ENCODE assay signal across 21 cellular contexts in genomic region chr6:32060966-32061655, GRCh38. TPM values are rescaled to one million over a fixed set of nuclear protein-coding genes. Genes with fewer than 3 reads are reported as not detected.
"Had no signal": no experiment of that assay in that cellular context is flagged by ENCODE, and none has a peak within 500 bp of the region (broad histone marks: within the 10 kb centered on the region; RNA-seq: fewer than 3 reads in every experiment).

No MANE protein-coding gene starts in this region.

- H3K4me3 ChIP-seq: esophagus squamous epithelium, right atrium auricular region, smooth muscle cell, transverse colon had no signal

- H3K36me3 ChIP-seq: brain microvascular endothelial cell, transverse colon had no signal

- H3K27me3 ChIP-seq: brain microvascular endothelial cell, esophagus squamous epithelium, right atrium auricular region, transverse colon had no signal

- H3K4me3 Mint-ChIP-seq: activated CD4-positive, alpha-beta T cell treated with anti-CD3 and anti-CD28 coated beads, Interleukin-2, amount 10 ng/mL, durations not matched to agents 7 days and 5 days; activated naive CD8-positive, alpha-beta T cell; nephron progenitor cell had no signal

- H3K4me1 ChIP-seq: foreskin keratinocyte, transverse colon had no signal

- H3K4me1 Mint-ChIP-seq: activated CD4-positive, alpha-beta T cell treated with anti-CD3 and anti-CD28 coated beads, Interleukin-2, amount 10 ng/mL, durations not matched to agents 7 days and 5 days had no signal

- H3K9me3 Mint-ChIP-seq: activated CD4-positive, alpha-beta T cell treated with anti-CD3 and anti-CD28 coated beads, Interleukin-2, amount 10 ng/mL, durations not matched to agents 7 days and 5 days; nephron progenitor cell had no signal

- ATAC-seq: foreskin keratinocyte; stimulated activated naive CD8-positive, alpha-beta T cell treated with anti-CD3 and anti-CD28 coated beads, Interleukin-15, Interleukin-2, amounts not matched to agents 100 U/mL and 50 U/mL, for 24 hours had no signal

- H3K27ac Mint-ChIP-seq: activated CD4-positive, alpha-beta T cell treated with anti-CD3 and anti-CD28 coated beads, Interleukin-2, amount 10 ng/mL, durations not matched to agents 7 days and 5 days; activated naive CD8-positive, alpha-beta T cell; nephron progenitor cell; progenitor cell of endocrine pancreas had no signal

- H3K9me3 ChIP-seq: esophagus squamous epithelium, right atrium auricular region, transverse colon had no signal

- H3K27me3 Mint-ChIP-seq: activated CD4-positive, alpha-beta T cell treated with anti-CD3 and anti-CD28 coated beads, Interleukin-2, amount 10 ng/mL, durations not matched to agents 7 days and 5 days; activated naive CD8-positive, alpha-beta T cell; progenitor cell of endocrine pancreas had no signal

- DNase-seq: activated CD4-positive, alpha-beta T cell treated with anti-CD3 and anti-CD28 coated beads, Interleukin-2, amount 10 ng/mL, durations not matched to agents 7 days and 5 days; activated CD8-positive, alpha-beta memory T cell treated with anti-CD3 and anti-CD28 coated beads, Interleukin-2, amount 50 U/mL, for 48 hours; activated gamma-delta T cell treated with Interleukin-2 at 50 U/mL for 16 hours; amygdala; brain microvascular endothelial cell; cortex of kidney; effector CD4-positive, alpha-beta T cell; esophagus squamous epithelium; foreskin keratinocyte; head of caudate nucleus; kidney glomerular epithelial cell; mesendoderm; nephron progenitor cell; stimulated activated CD4-positive, alpha-beta T cell treated with anti-CD3 and anti-CD28 coated beads, Interleukin-4, amount 100 ng/mL, for 4 hours; stimulated activated CD8-positive, alpha-beta memory T cell treated with anti-CD3 and anti-CD28 coated beads, Interleukin-4, amount 100 ng/mL, for 48 hours; stimulated activated naive CD8-positive, alpha-beta T cell treated with anti-CD3 and anti-CD28 coated beads, Interleukin-15, Interleukin-2, amounts not matched to agents 100 U/mL and 50 U/mL, for 24 hours; transverse colon had no signal

- H3K27ac ChIP-seq: brain microvascular endothelial cell, esophagus squamous epithelium, foreskin keratinocyte, right atrium auricular region, transverse colon had no signal

RNA-seq across cellular contexts. Expression of gene CYP21A2, which starts 22.9 kb away (rescaled TPM):
- total RNA-seq: foreskin keratinocyte, smooth muscle cell had no signal
- polyA plus RNA-seq: smooth muscle cell had no signal
